8 cellular contexts compared by ENCODE assay signal in the genomic region with DNA sequence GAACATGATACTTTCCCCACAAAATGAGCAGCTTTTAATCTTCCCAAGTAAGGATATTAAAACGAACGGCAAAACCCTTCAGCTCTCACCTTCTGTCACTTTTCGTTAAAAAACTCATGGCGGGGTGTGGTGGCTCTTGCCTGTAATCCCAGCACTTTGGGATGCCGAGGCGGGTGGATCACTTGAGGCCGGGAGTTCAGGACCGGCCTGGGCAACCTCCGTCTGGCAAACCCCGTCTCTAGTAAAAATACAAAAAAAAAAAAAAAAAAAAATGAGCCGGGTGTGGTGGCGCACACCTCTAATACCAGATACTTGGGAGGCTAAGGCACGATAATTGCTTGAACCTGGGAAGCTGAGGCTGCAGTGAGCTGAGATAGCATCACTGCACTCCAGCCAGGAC. TPM values are rescaled to one million over a fixed set of nuclear protein-coding genes. Genes with fewer than 3 reads are reported as not detected.
DNase-seq lines count a peak whose midpoint lies in the region; ATAC-seq, FAIRE-seq and TF ChIP-seq lines count a peak whose summit lies in the region.

No MANE protein-coding gene starts in this region.

- TF ChIP-seq POLR2A in GM12878 (IDR thresholded peaks at IDR 0.05; ENCODE audit: low read depth, low read length): no peak

- 45% methylated on average over 6 of the region's 13 CpGs for WGBS in GM12878 (ENCODE audit: insufficient coverage, insufficient replicate concordance, low lambda C conversion rate, missing lambda C conversion rate)

- BruUV-seq in GM12878 (replicated peaks; lab: Mats Ljungman, UMichigan): no TSS peak

- peak overlapping the region; percentile 76 for H3K4me2 ChIP-seq in GM12878 (ENCODE audit: control insufficient read depth, insufficient read depth)

- H3K79me2 ChIP-seq in GM12878 (ENCODE audit: control insufficient read depth, insufficient read depth, low read length): peaks cover 21% of the 10 kb centered on the region

- peak overlapping the region; percentile 85 for H3K27ac ChIP-seq in GM12878 (ENCODE audit: control insufficient read depth, insufficient read depth)
- peak overlapping the region; percentile 85 for H3K27ac ChIP-seq in lower lobe of right lung
- H3K27ac ChIP-seq in tibial artery: peak overlapping the region; percentile 81 to 84

- intact Hi-C loops in GM12878 (cut with micrococcal nuclease; ENCODE audit: unreplicated experiment): loop anchor here (2.0 to 10.0 kb wide), 3 partner anchors 76 to 288 kb away; a partner anchor contains a TSS
- intact Hi-C loops in lower lobe of right lung (cut with DNase I): no loop called here
- intact Hi-C loops in tibial artery (cut with DNase I; ENCODE audit: low total_unique reads): loop anchor here (10.0 kb wide), 1 partner anchor 562 kb away; a partner anchor contains a TSS

- POLR2A ChIA-PET in GM12878 (lab: Charles Lee): interaction anchor here (0.6 to 1.4 kb wide), 13 partner anchors 8 to 925 kb away, joined by 3 to 10 read pairs (median 4); a partner anchor contains a TSS

- CTCF ChIA-PET in GM12878 (lab: Yijun Ruan, JAX): interaction anchor here (0.8 to 1.7 kb wide), 3 partner anchors 8 to 204 kb away, joined by 4 read pairs; a partner anchor contains a TSS

- in situ Hi-C loops in GM12878 (cut with MboI): no loop called here

- H3K4me1 ChIP-seq in GM12878 (ENCODE audit: control insufficient read depth, insufficient read depth, low read length) (peaks cover 8% of the 10 kb centered on the region), lower lobe of right lung (peaks cover 17% of the 10 kb centered on the region), tibial artery (peaks cover 0 to 18% (median 16%) of the 10 kb centered on the region in 4 donors)

- RAD21 ChIA-PET in GM12878 (lab: Charles Lee; ENCODE audit: unreplicated experiment): interaction anchor here (1.1 to 1.4 kb wide), 4 partner anchors 44 to 91 kb away, joined by 3 to 5 read pairs (median 4); no protein-coding TSS in a partner anchor

- peak overlapping the region; percentile 82 for H3K9ac ChIP-seq in GM12878 (ENCODE audit: control insufficient read depth, insufficient read depth, low read length)

- TF ChIP-seq RAD21 in GM12878 (IDR thresholded peaks at IDR 0.05; ENCODE audit: insufficient read depth, low read depth, low read length): no peak

- no peak overlapping the region for H2AFZ ChIP-seq in GM12878 (ENCODE audit: control insufficient read depth, low read depth, low read length)

- H3K36me3 ChIP-seq in GM12878 (ENCODE audit: control insufficient read depth in 2 of 2, insufficient read depth in 2 of 2, low read length in 1 of 2): peaks cover 14 to 30% of the 10 kb centered on the region in 2 experiments; a peak in 3 of 4 replicates
- peaks cover 38% of the 10 kb centered on the region for H3K36me3 ChIP-seq in lower lobe of right lung
- peaks cover 30 to 37% (median 33%) of the 10 kb centered on the region in 3 donors for H3K36me3 ChIP-seq in tibial artery

- H3K4me3 ChIP-seq in GM12878 (peak overlapping the region; percentile 88), lower lobe of right lung (peak overlapping the region; percentile 96), tibial artery (peak overlapping the region; percentile 91 to 99)

- H3K9me3 ChIP-seq in GM12878 (replicated peaks; ENCODE audit: control insufficient read depth, insufficient read depth, low read length) (no peaks in the 10 kb centered on the region), lower lobe of right lung (no peaks in the 10 kb centered on the region), tibial artery (no peaks in the 10 kb centered on the region)

- H4K20me1 ChIP-seq in GM12878 (ENCODE audit: control insufficient read depth, insufficient read depth): no peaks in the 10 kb centered on the region

- SMC1A ChIA-PET in GM12878 (lab: Charles Lee; ENCODE audit: uncharacterized antibody, unreplicated experiment): no interaction called here

- FAIRE-seq in GM12878 (lab: Jason Lieb, UNC): no peak

- no peak for TF ChIP-seq EP300 in GM12878 (IDR thresholded peaks at IDR 0.05; ENCODE audit: borderline replicate concordance in 1 of 2, control insufficient read depth in 1 of 2, low read depth in 2 of 2, low read length in 2 of 2)

- no peak for TF ChIP-seq CTCF in GM12878 (IDR thresholded peaks at IDR 0.05 in 2 of 3, conservative IDR thresholded peaks at IDR 0.05 in 1 of 3; ENCODE audit: control insufficient read depth in 2 of 3, extremely low read depth in 1 of 3, insufficient read depth in 1 of 3, low read depth in 3 of 3, low read length in 3 of 3)
- TF ChIP-seq CTCF in lower lobe of right lung (IDR thresholded peaks at IDR 0.05): no peak
- TF ChIP-seq CTCF in tibial artery (IDR thresholded peaks at IDR 0.05): no peak

- no peaks in the 10 kb centered on the region for H3K27me3 ChIP-seq in GM12878 (replicated peaks in 1 of 2; ENCODE audit: control insufficient read depth in 2 of 2, insufficient read depth in 2 of 2, low read length in 1 of 2)
- H3K27me3 ChIP-seq in lower lobe of right lung (ENCODE audit: low read depth): peaks cover 14% of the 10 kb centered on the region
- H3K27me3 ChIP-seq in tibial artery: peaks cover 0 to 23% of the 10 kb centered on the region in 2 donors

- ATAC-seq in GM12878 (no peak), lower lobe of right lung (no peak)

- DNase-seq in activated CD8-positive, alpha-beta memory T cell treated with anti-CD3 and anti-CD28 coated beads, Interleukin-2, amount 50 U/mL, for 48 hours: peak; percentile 41
- DNase-seq in activated CD8-positive, alpha-beta memory T cell treated with anti-CD3 and anti-CD28 coated beads for 24 hours: no peak
- DNase-seq in GM12878 (ENCODE audit: low read depth, low spot score): no peak
- no peak for DNase-seq in lower lobe of right lung
- peak in 1 of 2 donors; percentile 13 for DNase-seq in tibial artery
- no peak for DNase-seq in central memory CD4-positive, alpha-beta T cell
- no peak for DNase-seq in NOMO-1 treated with DMSO at 0.1 percent for 48 hours (lab: John Stamatoyannopoulos, UW; ENCODE audit: unreplicated experiment)
- DNase-seq in Ammon's horn (ENCODE audit: low spot score): no peak

TF ChIP-seq in GM12878, 131 proteins besides CTCF, POLR2A, EP300 and RAD21 (continues in another document):
- TF ChIP-seq ZNF384 (IDR thresholded peaks at IDR 0.05; ENCODE audit: borderline replicate concordance, low read depth, low read length): no peak

RNA-seq across cellular contexts. Expression of a gene that starts 0.9 kb away (rescaled TPM):
- total RNA-seq in GM12878 (2013; cell fraction: nucleolus; rRNA removed): 67.6 and 67.8 TPM in 2 replicates
- 36.2 and 44.8 TPM in 2 replicates for total RNA-seq in GM12878 (2014; rRNA removed)
- total RNA-seq in GM12878 (2014; rRNA removed; fragmentation: Illumina TruSeq; extraction: Trizol): 40.3 and 44.9 TPM in 2 replicates
- total RNA-seq in GM12878 (2021): 121 and 127 TPM in 2 replicates
- 76.7 TPM for polyA plus RNA-seq in GM12878 (2011; ENCODE audit: low read depth)
- 96.0 and 138 TPM in 2 replicates for polyA plus RNA-seq in GM12878 (2011; rRNA removed)
- polyA plus RNA-seq in GM12878 (2011; cell fraction: cytosol; rRNA removed): 152 and 160 TPM in 2 replicates
- 55.1 and 67.2 TPM in 2 replicates for polyA plus RNA-seq in GM12878 (2011; cell fraction: nucleus; rRNA removed)
- 162 and 175 TPM in 2 replicates for polyA plus RNA-seq in GM12878 (2012)
- 41.8 and 89.6 TPM in 2 replicates for polyA plus RNA-seq in GM12878 (2014; fragmentation: Illumina TruSeq; extraction: Trizol)
- 10 to 100 TPM; 35.7 to 46.6 TPM for polyA plus RNA-seq in GM12878 (2014; fragmentation: Nextera tagmentation; extraction: Ambion mirVana)
- 144 and 157 TPM in 2 replicates for polyA plus RNA-seq in GM12878 (2014; rRNA removed)
- 100 to 1,000 TPM; 125 to 136 TPM for polyA plus RNA-seq in GM12878 (2016; fragmentation: Nextera tagmentation; extraction: Ambion mirVana)
- polyA minus RNA-seq in GM12878 (2011; rRNA and poly(A)+ RNA removed): 130 and 153 TPM in 2 replicates
- polyA minus RNA-seq in GM12878 (2011; cell fraction: cytosol; rRNA and poly(A)+ RNA removed): 29.7 and 39.8 TPM in 2 replicates
- polyA minus RNA-seq in GM12878 (2011; cell fraction: nucleus; rRNA and poly(A)+ RNA removed): 32.4 and 35.7 TPM in 2 replicates
- 132 TPM for total RNA-seq in lower lobe of right lung

RNA-seq across cellular contexts. Expression of a gene that starts 7.0 kb away (rescaled TPM):
- 26.8 and 28.4 TPM in 2 replicates for total RNA-seq in GM12878 (2013; cell fraction: nucleolus; rRNA removed)
- total RNA-seq in GM12878 (2014; rRNA removed): 22.9 and 23.2 TPM in 2 replicates
- total RNA-seq in GM12878 (2014; rRNA removed; fragmentation: Illumina TruSeq; extraction: Trizol): 8.4 and 9.8 TPM in 2 replicates
- total RNA-seq in GM12878 (2021): 22.5 and 23.6 TPM in 2 replicates
- polyA plus RNA-seq in GM12878 (2011; ENCODE audit: low read depth): 10.5 TPM
- polyA plus RNA-seq in GM12878 (2011; rRNA removed): 3.1 and 7.2 TPM in 2 replicates
- 11.3 and 16.8 TPM in 2 replicates for polyA plus RNA-seq in GM12878 (2011; cell fraction: cytosol; rRNA removed)
- polyA plus RNA-seq in GM12878 (2011; cell fraction: nucleus; rRNA removed): 28.7 and 28.9 TPM in 2 replicates
- polyA plus RNA-seq in GM12878 (2012): 17.3 and 18.5 TPM in 2 replicates
- 2.4 and 8.3 TPM in 2 replicates for polyA plus RNA-seq in GM12878 (2014; fragmentation: Illumina TruSeq; extraction: Trizol)
- polyA plus RNA-seq in GM12878 (2014; fragmentation: Nextera tagmentation; extraction: Ambion mirVana): 1 to 10 TPM in 1 of 2 experiments, under 1 TPM in 1; 0.34 to 2.3 TPM
- 23.2 and 24.5 TPM in 2 replicates for polyA plus RNA-seq in GM12878 (2014; rRNA removed)
- polyA plus RNA-seq in GM12878 (2016; fragmentation: Nextera tagmentation; extraction: Ambion mirVana): 10 to 100 TPM; 25.9 to 27.3 TPM
- polyA minus RNA-seq in GM12878 (2011; rRNA and poly(A)+ RNA removed): 6.2 and 11.6 TPM in 2 replicates
- polyA minus RNA-seq in GM12878 (2011; cell fraction: cytosol; rRNA and poly(A)+ RNA removed): 4.4 and 4.5 TPM in 2 replicates
- polyA minus RNA-seq in GM12878 (2011; cell fraction: nucleus; rRNA and poly(A)+ RNA removed): 10.5 and 17.5 TPM in 2 replicates
- total RNA-seq in lower lobe of right lung: 22.4 TPM

RNA-seq across cellular contexts. Expression of a gene that starts 38.5 kb away (rescaled TPM):
- total RNA-seq in GM12878 (2013; cell fraction: nucleolus; rRNA removed): 77.1 and 93.7 TPM in 2 replicates
- 29.3 and 32.4 TPM in 2 replicates for total RNA-seq in GM12878 (2014; rRNA removed)
- 22.6 and 26.2 TPM in 2 replicates for total RNA-seq in GM12878 (2014; rRNA removed; fragmentation: Illumina TruSeq; extraction: Trizol)
- 34.3 and 47.0 TPM in 2 replicates for total RNA-seq in GM12878 (2021)
- 40.4 TPM for polyA plus RNA-seq in GM12878 (2011; ENCODE audit: low read depth)
- 26.7 and 37.8 TPM in 2 replicates for polyA plus RNA-seq in GM12878 (2011; rRNA removed)
- polyA plus RNA-seq in GM12878 (2011; cell fraction: cytosol; rRNA removed): 33.1 and 39.8 TPM in 2 replicates
- 225 and 240 TPM in 2 replicates for polyA plus RNA-seq in GM12878 (2011; cell fraction: nucleus; rRNA removed)
- polyA plus RNA-seq in GM12878 (2012): 50.5 and 58.2 TPM in 2 replicates
- 10.7 and 27.6 TPM in 2 replicates for polyA plus RNA-seq in GM12878 (2014; fragmentation: Illumina TruSeq; extraction: Trizol)
- polyA plus RNA-seq in GM12878 (2014; fragmentation: Nextera tagmentation; extraction: Ambion mirVana): 10 to 100 TPM in 1 of 2 experiments, 1 to 10 TPM in 1; 3.3 to 11.1 TPM
- 44.1 and 51.8 TPM in 2 replicates for polyA plus RNA-seq in GM12878 (2014; rRNA removed)
- 10 to 100 TPM in 1 of 2 experiments, 1 to 10 TPM in 1; 9.0 to 14.5 TPM for polyA plus RNA-seq in GM12878 (2016; fragmentation: Nextera tagmentation; extraction: Ambion mirVana)
- polyA minus RNA-seq in GM12878 (2011; rRNA and poly(A)+ RNA removed): 11.3 and 19.0 TPM in 2 replicates
- 10.3 and 14.2 TPM in 2 replicates for polyA minus RNA-seq in GM12878 (2011; cell fraction: cytosol; rRNA and poly(A)+ RNA removed)
- 25.0 and 38.2 TPM in 2 replicates for polyA minus RNA-seq in GM12878 (2011; cell fraction: nucleus; rRNA and poly(A)+ RNA removed)
- 89.1 TPM for total RNA-seq in lower lobe of right lung
